8 cellular contexts compared by ENCODE assay signal in the genomic region with DNA sequence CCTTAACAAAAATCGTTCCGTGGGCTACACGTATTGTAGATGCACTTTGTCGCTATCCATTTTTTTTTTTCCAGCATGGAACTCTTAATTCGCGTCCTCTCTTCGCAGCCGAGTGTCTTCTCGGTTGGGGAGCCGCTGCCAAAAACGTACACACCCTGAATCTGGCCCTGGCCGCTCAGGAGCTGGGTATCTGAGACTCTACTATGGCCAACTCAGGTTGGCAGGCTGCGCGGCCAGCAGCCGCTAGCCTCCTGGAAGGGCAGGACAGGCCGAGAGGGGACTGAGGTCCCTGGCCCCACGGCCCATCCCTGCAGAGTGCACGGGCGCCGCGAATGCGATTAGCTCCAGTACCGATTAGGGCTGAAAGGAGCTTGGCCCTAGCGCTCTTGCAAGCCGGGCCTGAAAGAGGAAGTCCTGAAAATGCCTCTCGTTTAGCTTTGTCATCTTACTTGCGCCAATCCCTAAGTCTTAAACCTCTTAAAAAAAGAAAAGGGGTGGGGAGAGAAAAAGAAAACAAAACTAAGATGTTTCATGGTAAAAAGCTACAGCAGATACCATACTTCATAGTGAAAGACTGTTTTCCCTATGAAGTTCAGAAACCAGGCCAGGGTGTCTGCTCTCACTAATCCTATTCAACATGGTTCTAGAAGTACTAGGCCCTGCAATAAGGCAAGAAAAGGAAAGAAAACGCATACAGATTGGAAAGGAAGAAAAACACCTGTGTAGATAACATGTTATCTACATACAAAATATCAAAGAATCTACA.
DNase-seq lines count a peak whose midpoint lies in the region; ATAC-seq and TF ChIP-seq lines count a peak whose summit lies in the region.

No MANE protein-coding gene starts in this region.

- 27% methylated on average over 27 of the region's 28 CpGs for WGBS in esophagus muscularis mucosa

- intact Hi-C loops in esophagus muscularis mucosa (cut with DNase I) = loop anchor here (5.0 to 10.0 kb wide), 3 partner anchors 59 to 171 kb away; a partner anchor contains a TSS

- peak overlapping the region in 1 of 2 donors; percentile 63 for H3K9ac ChIP-seq in stomach smooth muscle (ENCODE audit: low read length in 2 of 2)

- H3K36me3 Mint-ChIP-seq in GM23338 (ENCODE audit: low read depth) (peaks cover 6% of the 10 kb centered on the region), nephron (ENCODE audit: low read depth) (no peaks in the 10 kb centered on the region)

- ATAC-seq in GM23338 = peak; percentile 66

- H3K4me1 ChIP-seq in GM23338 (ENCODE audit: insufficient read depth) (peaks cover 25% of the 10 kb centered on the region), esophagus muscularis mucosa (peaks cover 30 to 67% (median 54%) of the 10 kb centered on the region in 4 donors), stomach smooth muscle (ENCODE audit: control insufficient read depth, insufficient read depth, low read length) (peaks cover 40% of the 10 kb centered on the region)

- H3K4me2 ChIP-seq in GM23338 = peak overlapping the region; percentile 88

- H3K27ac Mint-ChIP-seq in GM23338 (peak overlapping the region; percentile 89), nephron (peak overlapping the region; percentile 69 to 96 (median 96))

- no peak for TF ChIP-seq POLR2A in esophagus muscularis mucosa (IDR thresholded peaks at IDR 0.05; ENCODE audit: low read depth)

- H3K27ac ChIP-seq in GM23338 (ENCODE audit: low read depth) (peak overlapping the region; percentile 78; the same call in 1 of the 2 replicates), esophagus muscularis mucosa (replicated peaks in 1 of 4) (peak overlapping the region; percentile 93 to 97 (median 96)), stomach smooth muscle (ENCODE audit: low read length) (peak overlapping the region; percentile 71)

- DNase-seq in GM23338 (ENCODE audit: low spot score) (peak; percentile 75), NAMALWA (ENCODE audit: low spot score) (peak; percentile 34), esophagus muscularis mucosa (ENCODE audit: extremely low spot score) (no peak), NCI-H510A (lab: John Stamatoyannopoulos, UW) (no peak)
- DNase-seq in activated T-cell treated with anti-CD3 and anti-CD28 coated beads, Interleukin-2, amount 50 U/mL, for 1 hour = peak; percentile 62

- H4K20me1 ChIP-seq in GM23338 (replicated peaks; ENCODE audit: insufficient read depth) = peaks cover 12% of the 10 kb centered on the region; the same call in 1 of the 2 replicates

- H3K27me3 ChIP-seq in GM23338 (ENCODE audit: insufficient read depth) (peaks cover 28% of the 10 kb centered on the region), esophagus muscularis mucosa (no peaks in the 10 kb centered on the region), stomach smooth muscle (ENCODE audit: control insufficient read depth in 1 of 2, insufficient read depth in 2 of 2, low read length in 2 of 2) (no peaks in the 10 kb centered on the region)

- peak overlapping the region; percentile 97 for H2AFZ ChIP-seq in GM23338

- H3K4me1 Mint-ChIP-seq in GM23338 (peaks cover 33% of the 10 kb centered on the region), nephron (peaks cover 34% of the 10 kb centered on the region)

- H3K4me3 ChIP-seq in GM08714 (ENCODE audit: low read length) (peak overlapping the region; percentile 66; the same call in 1 of the 2 replicates), GM23338 (peak overlapping the region; percentile 76), esophagus muscularis mucosa (peak overlapping the region; percentile 72 to 92 (median 82)), stomach smooth muscle (ENCODE audit: low read length in 2 of 2) (peak overlapping the region; percentile 48 to 63)

- H3K9me3 ChIP-seq in esophagus muscularis mucosa (no peaks in the 10 kb centered on the region), stomach smooth muscle (ENCODE audit: control insufficient read depth in 2 of 2, low read length in 2 of 2) (peaks cover 0 to 3% of the 10 kb centered on the region in 2 donors)

- H3K79me2 ChIP-seq in GM23338 (replicated peaks; ENCODE audit: insufficient read depth) = peaks cover 7% of the 10 kb centered on the region; the same call in 1 of the 2 replicates

- peaks cover 11% of the 10 kb centered on the region for H3F3A ChIP-seq in GM23338 (replicated peaks; ENCODE audit: low read depth)

- TF ChIP-seq EP300 in esophagus muscularis mucosa (IDR thresholded peaks at IDR 0.05) = no peak

- peaks cover 30% of the 10 kb centered on the region for H3K27me3 Mint-ChIP-seq in GM23338 (ENCODE audit: insufficient read depth, low read depth, poor library complexity)
- peaks cover 49% of the 10 kb centered on the region for H3K27me3 Mint-ChIP-seq in nephron (ENCODE audit: low read depth)

- H3K9me3 Mint-ChIP-seq in GM23338 (peaks cover 11% of the 10 kb centered on the region), nephron (peaks cover 10% of the 10 kb centered on the region)

- H3K36me3 ChIP-seq in GM23338 (ENCODE audit: insufficient read depth) (no peaks in the 10 kb centered on the region; the same call in 1 of the 2 replicates), esophagus muscularis mucosa (no peaks in the 10 kb centered on the region), stomach smooth muscle (ENCODE audit: control insufficient read depth in 2 of 2, insufficient read depth in 2 of 2, low read length in 2 of 2) (no peaks in the 10 kb centered on the region)

- peak overlapping the region; percentile 90 for H3K4me3 Mint-ChIP-seq in GM23338
- peak overlapping the region; percentile 94 to 98 (median 95) for H3K4me3 Mint-ChIP-seq in nephron

- TF ChIP-seq CTCF in GM23338 (conservative IDR thresholded peaks at IDR 0.05; ENCODE audit: low read depth in 2 of 2) (no peak), esophagus muscularis mucosa (IDR thresholded peaks at IDR 0.05) (no peak), nephron (IDR thresholded peaks at IDR 0.05; ENCODE audit: unreplicated experiment in 3 of 3) (no peak)

- H3K9me2 ChIP-seq in GM23338 (ENCODE audit: insufficient read depth) = 0 out of 2 replicates have a peak, but pooled peaks cover 4% of the 10 kb centered on the region

TF ChIP-seq in GM23338, 12 proteins besides CTCF, POLR2A, EP300 and RAD21:
- no peak for TF ChIP-seq EZH2phosphoT487 (IDR thresholded peaks at IDR 0.05; ENCODE audit: unreplicated experiment)
- TF ChIP-seq JUNB (IDR thresholded peaks at IDR 0.05; ENCODE audit: unreplicated experiment) = no peak
- no peak for TF ChIP-seq ZNF114 (CRISPR knock-in tag; IDR thresholded peaks at IDR 0.05)
- TF ChIP-seq, protein P1, sequence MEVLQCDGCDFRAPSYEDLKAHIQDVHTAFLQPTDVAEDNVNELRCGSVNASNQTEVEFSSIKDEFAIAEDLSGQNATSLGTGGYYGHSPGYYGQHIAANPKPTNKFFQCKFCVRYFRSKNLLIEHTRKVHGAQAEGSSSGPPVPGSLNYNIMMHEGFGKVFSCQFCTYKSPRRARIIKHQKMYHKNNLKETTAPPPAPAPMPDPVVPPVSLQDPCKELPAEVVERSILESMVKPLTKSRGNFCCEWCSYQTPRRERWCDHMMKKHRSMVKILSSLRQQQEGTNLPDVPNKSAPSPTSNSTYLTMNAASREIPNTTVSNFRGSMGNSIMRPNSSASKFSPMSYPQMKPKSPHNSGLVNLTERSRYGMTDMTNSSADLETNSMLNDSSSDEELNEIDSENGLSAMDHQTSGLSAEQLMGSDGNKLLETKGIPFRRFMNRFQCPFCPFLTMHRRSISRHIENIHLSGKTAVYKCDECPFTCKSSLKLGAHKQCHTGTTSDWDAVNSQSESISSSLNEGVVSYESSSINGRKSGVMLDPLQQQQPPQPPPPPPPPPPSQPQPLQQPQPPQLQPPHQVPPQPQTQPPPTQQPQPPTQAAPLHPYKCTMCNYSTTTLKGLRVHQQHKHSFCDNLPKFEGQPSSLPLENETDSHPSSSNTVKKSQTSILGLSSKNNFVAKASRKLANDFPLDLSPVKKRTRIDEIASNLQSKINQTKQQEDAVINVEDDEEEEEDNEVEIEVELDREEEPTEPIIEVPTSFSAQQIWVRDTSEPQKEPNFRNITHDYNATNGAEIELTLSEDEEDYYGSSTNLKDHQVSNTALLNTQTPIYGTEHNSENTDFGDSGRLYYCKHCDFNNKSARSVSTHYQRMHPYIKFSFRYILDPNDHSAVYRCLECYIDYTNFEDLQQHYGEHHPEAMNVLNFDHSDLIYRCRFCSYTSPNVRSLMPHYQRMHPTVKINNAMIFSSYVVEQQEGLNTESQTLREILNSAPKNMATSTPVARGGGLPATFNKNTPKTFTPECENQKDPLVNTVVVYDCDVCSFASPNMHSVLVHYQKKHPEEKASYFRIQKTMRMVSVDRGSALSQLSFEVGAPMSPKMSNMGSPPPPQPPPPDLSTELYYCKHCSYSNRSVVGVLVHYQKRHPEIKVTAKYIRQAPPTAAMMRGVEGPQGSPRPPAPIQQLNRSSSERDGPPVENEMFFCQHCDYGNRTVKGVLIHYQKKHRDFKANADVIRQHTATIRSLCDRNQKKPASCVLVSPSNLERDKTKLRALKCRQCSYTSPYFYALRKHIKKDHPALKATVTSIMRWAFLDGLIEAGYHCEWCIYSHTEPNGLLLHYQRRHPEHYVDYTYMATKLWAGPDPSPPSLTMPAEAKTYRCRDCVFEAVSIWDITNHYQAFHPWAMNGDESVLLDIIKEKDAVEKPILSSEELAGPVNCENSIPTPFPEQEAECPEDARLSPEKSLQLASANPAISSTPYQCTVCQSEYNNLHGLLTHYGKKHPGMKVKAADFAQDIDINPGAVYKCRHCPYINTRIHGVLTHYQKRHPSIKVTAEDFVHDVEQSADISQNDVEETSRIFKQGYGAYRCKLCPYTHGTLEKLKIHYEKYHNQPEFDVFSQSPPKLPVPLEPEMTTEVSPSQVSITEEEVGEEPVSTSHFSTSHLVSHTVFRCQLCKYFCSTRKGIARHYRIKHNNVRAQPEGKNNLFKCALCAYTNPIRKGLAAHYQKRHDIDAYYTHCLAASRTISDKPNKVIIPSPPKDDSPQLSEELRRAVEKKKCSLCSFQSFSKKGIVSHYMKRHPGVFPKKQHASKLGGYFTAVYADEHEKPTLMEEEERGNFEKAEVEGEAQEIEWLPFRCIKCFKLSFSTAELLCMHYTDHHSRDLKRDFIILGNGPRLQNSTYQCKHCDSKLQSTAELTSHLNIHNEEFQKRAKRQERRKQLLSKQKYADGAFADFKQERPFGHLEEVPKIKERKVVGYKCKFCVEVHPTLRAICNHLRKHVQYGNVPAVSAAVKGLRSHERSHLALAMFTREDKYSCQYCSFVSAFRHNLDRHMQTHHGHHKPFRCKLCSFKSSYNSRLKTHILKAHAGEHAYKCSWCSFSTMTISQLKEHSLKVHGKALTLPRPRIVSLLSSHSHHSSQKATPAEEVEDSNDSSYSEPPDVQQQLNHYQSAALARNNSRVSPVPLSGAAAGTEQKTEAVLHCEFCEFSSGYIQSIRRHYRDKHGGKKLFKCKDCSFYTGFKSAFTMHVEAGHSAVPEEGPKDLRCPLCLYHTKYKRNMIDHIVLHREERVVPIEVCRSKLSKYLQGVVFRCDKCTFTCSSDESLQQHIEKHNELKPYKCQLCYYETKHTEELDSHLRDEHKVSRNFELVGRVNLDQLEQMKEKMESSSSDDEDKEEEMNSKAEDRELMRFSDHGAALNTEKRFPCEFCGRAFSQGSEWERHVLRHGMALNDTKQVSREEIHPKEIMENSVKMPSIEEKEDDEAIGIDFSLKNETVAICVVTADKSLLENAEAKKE (CRISPR knock-in tag; IDR thresholded peaks at IDR 0.05) = 0 out of 2 replicates have a peak, but pooled peaks have one; percentile 13
- TF ChIP-seq ZNF331 (CRISPR knock-in tag; IDR thresholded peaks at IDR 0.05; ENCODE audit: low read depth) = no peak

Comparison
In these comparisons a context has a peak if more than half of its experiments do, and no peak if none do; other contexts are left out.
1. DNase-seq: peak in GM23338 (single experiment), NAMALWA (single experiment) and activated T-cell treated with anti-CD3 and anti-CD28 coated beads, Interleukin-2, amount 50 U/mL, for 1 hour (single experiment); none in esophagus muscularis mucosa (single experiment) and NCI-H510A (single experiment).
2. Peak in every context shown above with its lines, with median percentiles within 50 percentile points of each other: H3K4me3 ChIP-seq and H3K27ac ChIP-seq.